In genomic region chr18:44996261-44996660, GRCh38 we compare ENCODE assay signal across 16 cellular contexts.
A peak's percentile ranks its signal among the peaks of the same experiment; 100 is the strongest.
DNase-seq lines count a peak whose midpoint lies in the region; ATAC-seq and TF ChIP-seq lines count a peak whose summit lies in the region.
"Had no signal": no experiment of that assay in that cellular context is flagged by ENCODE, and none has a peak within 500 bp of the region (broad histone marks: within the 10 kb centered on the region; RNA-seq: fewer than 3 reads in every experiment).

No MANE protein-coding gene starts in this region.

- peak; percentile 87 for ATAC-seq in GM21360 (IDR thresholded peaks at IDR 0.05; ENCODE audit: unreplicated experiment)
- ATAC-seq in HG03342 (IDR thresholded peaks at IDR 0.05; ENCODE audit: unreplicated experiment), result peak; percentile 70
- no peak for ATAC-seq in HG03139 (IDR thresholded peaks at IDR 0.05; ENCODE audit: unreplicated experiment)

- no peak for TF ChIP-seq CTCF in RWPE1 (conservative IDR thresholded peaks at IDR 0.05; ENCODE audit: low read depth)

- H3K27ac Mint-ChIP-seq in activated CD4-positive, alpha-beta memory T cell treated with anti-CD3 and anti-CD28 coated beads, Interleukin-2, amount 10 ng/mL, durations not matched to agents 7 days and 5 days, result no peak overlapping the region
- H3K27ac Mint-ChIP-seq: activated CD4-positive, alpha-beta memory T cell treated with anti-CD3 and anti-CD28 coated beads for 36 hours; mesothelial cell of epicardium had no signal

- peak; percentile 22 to 46 for DNase-seq in AML-193 (lab: John Stamatoyannopoulos, UW)
- DNase-seq in RPMI8226, result peak; percentile 65
- DNase-seq in activated CD4-positive, alpha-beta memory T cell treated with anti-CD3 and anti-CD28 coated beads, Interleukin-2, amount 10 ng/mL, durations not matched to agents 7 days and 5 days, result no peak
- DNase-seq in RWPE1 (ENCODE audit: low spot score), result no peak
- no peak for DNase-seq in NCI-H2029 (lab: John Stamatoyannopoulos, UW)
- DNase-seq: 8988T; activated CD4-positive, alpha-beta memory T cell treated with anti-CD3 and anti-CD28 coated beads for 36 hours; activated naive CD4-positive, alpha-beta T cell treated with anti-CD3 and anti-CD28 coated beads, Interleukin-2, amount 50 U/mL, for 16 hours; NCI-H1048; NCI-H524 had no signal

- H3K9me3 Mint-ChIP-seq in activated CD4-positive, alpha-beta memory T cell treated with anti-CD3 and anti-CD28 coated beads, Interleukin-2, amount 10 ng/mL, durations not matched to agents 7 days and 5 days, result no peaks in the 10 kb centered on the region
- H3K9me3 Mint-ChIP-seq: central memory CD8-positive, alpha-beta T cell had no signal

- H3K4me3 Mint-ChIP-seq in activated CD4-positive, alpha-beta memory T cell treated with anti-CD3 and anti-CD28 coated beads, Interleukin-2, amount 10 ng/mL, durations not matched to agents 7 days and 5 days, result no peak overlapping the region
- H3K4me3 Mint-ChIP-seq: activated CD4-positive, alpha-beta memory T cell treated with anti-CD3 and anti-CD28 coated beads for 36 hours; central memory CD8-positive, alpha-beta T cell; mesothelial cell of epicardium had no signal

- H3K27ac ChIP-seq in RWPE1, result no peak overlapping the region
- H3K27ac ChIP-seq: prostate gland had no signal

- POLR2A ChIA-PET in activated CD4-positive, alpha-beta memory T cell treated with anti-CD3 and anti-CD28 coated beads, Interleukin-2, amount 10 ng/mL, durations not matched to agents 7 days and 5 days (lab: Charles Lee), result no interaction called here
- POLR2A ChIA-PET in RWPE1 (lab: Yijun Ruan, JAX; ENCODE audit: low non-redundant PET), result no interaction called here

- no peaks in the 10 kb centered on the region for H3K4me1 Mint-ChIP-seq in activated CD4-positive, alpha-beta memory T cell treated with anti-CD3 and anti-CD28 coated beads, Interleukin-2, amount 10 ng/mL, durations not matched to agents 7 days and 5 days
- H3K4me1 Mint-ChIP-seq: central memory CD8-positive, alpha-beta T cell; mesothelial cell of epicardium had no signal

- no peaks in the 10 kb centered on the region for H3K27me3 Mint-ChIP-seq in activated CD4-positive, alpha-beta memory T cell treated with anti-CD3 and anti-CD28 coated beads, Interleukin-2, amount 10 ng/mL, durations not matched to agents 7 days and 5 days
- H3K27me3 Mint-ChIP-seq: activated CD4-positive, alpha-beta memory T cell treated with anti-CD3 and anti-CD28 coated beads for 36 hours; central memory CD8-positive, alpha-beta T cell had no signal

- H3K36me3 Mint-ChIP-seq in activated CD4-positive, alpha-beta memory T cell treated with anti-CD3 and anti-CD28 coated beads, Interleukin-2, amount 10 ng/mL, durations not matched to agents 7 days and 5 days (ENCODE audit: low read depth), result no peaks in the 10 kb centered on the region
- H3K36me3 Mint-ChIP-seq: activated CD4-positive, alpha-beta memory T cell treated with anti-CD3 and anti-CD28 coated beads for 36 hours had no signal

- CTCF ChIA-PET in activated CD4-positive, alpha-beta memory T cell treated with anti-CD3 and anti-CD28 coated beads, Interleukin-2, amount 10 ng/mL, durations not matched to agents 7 days and 5 days (lab: Charles Lee), result no interaction called here
- CTCF ChIA-PET in RWPE1 (lab: Yijun Ruan, JAX), result no interaction called here

Comparison
In these comparisons a context has a peak if more than half of its experiments do, and no peak if none do; other contexts are left out.
1. DNase-seq: peak in AML-193 (2 of 2) and RPMI8226 (single experiment); none in activated CD4-positive, alpha-beta memory T cell treated with anti-CD3 and anti-CD28 coated beads, Interleukin-2, amount 10 ng/mL, durations not matched to agents 7 days and 5 days (single experiment), RWPE1 (single experiment) and NCI-H2029 (single experiment).